Comparison of ENCODE assay signal across 21 cellular contexts in the genomic region with DNA sequence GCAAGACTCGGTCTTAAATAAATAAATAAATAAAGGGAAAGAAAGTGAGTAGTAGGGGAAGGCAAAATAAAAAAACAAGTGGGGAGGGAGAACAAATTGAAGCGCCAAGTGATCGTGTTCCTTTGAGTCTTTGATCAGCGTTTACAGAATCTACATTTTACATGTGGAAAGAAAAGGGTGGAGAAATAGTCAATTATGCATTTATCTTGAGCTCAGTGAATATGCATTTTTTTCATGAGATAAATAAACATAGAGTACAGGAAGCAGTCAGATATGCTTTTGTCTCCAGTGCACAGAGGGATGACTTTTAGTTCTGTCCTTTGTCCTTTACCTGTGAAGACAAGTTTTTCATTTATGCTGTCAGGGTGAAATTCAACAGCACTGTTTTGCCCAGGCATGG.
"Had no signal": no experiment of that assay in that cellular context is flagged by ENCODE, and none has a peak within 500 bp of the region (broad histone marks: within the 10 kb centered on the region; RNA-seq: fewer than 3 reads in every experiment).

No MANE protein-coding gene starts in this region.

- H3K9me3 ChIP-seq: MG63, SJCRH30 had no signal

- H3K4me3 ChIP-seq: MG63, SJCRH30 had no signal

- ATAC-seq: Panc1, PC-3, Right ventricle myocardium inferior, SK-N-SH treated with all-trans-retinoic acid at 6 μM for 48 hours had no signal

- H3K27me3 ChIP-seq: MG63, SJCRH30 had no signal

- H3K27ac ChIP-seq: SJCRH30 had no signal

- H3K4me1 ChIP-seq: SJCRH30 had no signal

- DNase-seq: Karpas-422, KBM-7, MG63, NCI-H1092, NCI-H1105 treated with DMSO at 0.1 percent for 48 hours, NCI-H1417 treated with DMSO at 0.1 percent for 48 hours, NCI-H146, NCI-H1694 treated with DMSO at 0.1 percent for 48 hours, NCI-H1930, NCI-H2081, NCI-H2107, NCI-H2227 treated with DMSO at 0.1 percent for 48 hours, NCI-H524 treated with DMSO at 0.1 percent for 48 hours, NCI-H69, NCI-H774, PC-3, SHP77 treated with DMSO at 0.1 percent for 48 hours, SJCRH30 had no signal

- H3K36me3 ChIP-seq: MG63, SJCRH30 had no signal
